Comparison of ENCODE assay signal across 8 cellular contexts in genomic region chr22:39598017-39598965, GRCh38. TPM values are rescaled to one million over a fixed set of nuclear protein-coding genes. Genes with fewer than 3 reads are reported as not detected.
DNase-seq lines count a peak whose midpoint lies in the region; ATAC-seq and TF ChIP-seq lines count a peak whose summit lies in the region.

No MANE protein-coding gene starts in this region.

- DNase-seq in activated CD8-positive, alpha-beta T cell treated with anti-CD3 and anti-CD28 coated beads for 36 hours: peak; percentile 89
- DNase-seq in epithelial cell of proximal tubule (ENCODE audit: low read depth) (no peak), occipital lobe (lab: John Stamatoyannopoulos, UW) (no peak), SIG-M5 (lab: John Stamatoyannopoulos, UW) (no peak)
- peak; percentile 82 for DNase-seq in stimulated activated CD4-positive, alpha-beta T cell treated with anti-CD3 and anti-CD28 coated beads, Interleukin-1b, Interleukin-23, amount 100 ng/mL, for 48 hours

- H3K36me3 Mint-ChIP-seq in activated CD8-positive, alpha-beta T cell treated with anti-CD3 and anti-CD28 coated beads for 36 hours (ENCODE audit: low read depth): peaks cover 3% of the 10 kb centered on the region

- H3K36me3 ChIP-seq in HUES64 (ENCODE audit: insufficient read depth, low read length): no peaks in the 10 kb centered on the region

- H3K4me1 Mint-ChIP-seq in activated CD8-positive, alpha-beta T cell treated with anti-CD3 and anti-CD28 coated beads for 36 hours (ENCODE audit: low read depth): peaks cover 28% of the 10 kb centered on the region

- H3K27me3 Mint-ChIP-seq in activated CD8-positive, alpha-beta T cell treated with anti-CD3 and anti-CD28 coated beads for 36 hours: peaks cover 13% of the 10 kb centered on the region

- POLR2A ChIA-PET in activated CD8-positive, alpha-beta T cell treated with anti-CD3 and anti-CD28 coated beads for 36 hours (lab: Charles Lee): no interaction called here

- no peak overlapping the region for H3K9ac ChIP-seq in HUES64 (ENCODE audit: low read depth, low read length)

- no peak for TF ChIP-seq CTCF in activated CD8-positive, alpha-beta T cell treated with anti-CD3 and anti-CD28 coated beads for 36 hours (IDR thresholded peaks at IDR 0.05)
- TF ChIP-seq CTCF in epithelial cell of proximal tubule (conservative IDR thresholded peaks at IDR 0.05; ENCODE audit: low read depth, low read length): peak; percentile 10

- H3K27ac ChIP-seq in HUES64 (ENCODE audit: low read depth, low read length): no peak overlapping the region

- peaks cover 3% of the 10 kb centered on the region; the same call in 1 of the 2 replicates for H3K9me3 ChIP-seq in HUES64 (ENCODE audit: insufficient read depth, low read depth, low read length)

- H3K27ac Mint-ChIP-seq in activated CD8-positive, alpha-beta T cell treated with anti-CD3 and anti-CD28 coated beads for 36 hours: no peak overlapping the region

- H3K4me3 Mint-ChIP-seq in activated CD8-positive, alpha-beta T cell treated with anti-CD3 and anti-CD28 coated beads for 36 hours: no peak overlapping the region

- no peaks in the 10 kb centered on the region for H3K4me1 ChIP-seq in HUES64 (ENCODE audit: insufficient read depth, low read length)

- peaks cover 5% of the 10 kb centered on the region for H3K9me3 Mint-ChIP-seq in activated CD8-positive, alpha-beta T cell treated with anti-CD3 and anti-CD28 coated beads for 36 hours

- WGBS in HUES64: 28% methylated on average over 34 of the region's 36 CpGs

- intact Hi-C loops in activated CD8-positive, alpha-beta T cell treated with anti-CD3 and anti-CD28 coated beads for 36 hours (cut with micrococcal nuclease): no loop called here

- peaks cover 17% of the 10 kb centered on the region for H3K27me3 ChIP-seq in HUES64 (ENCODE audit: insufficient read depth, low read length)

- H3K4me3 ChIP-seq in HUES64 (ENCODE audit: low read length) (peak overlapping the region; percentile 46), epithelial cell of proximal tubule (ENCODE audit: low read depth, low read length) (no peak overlapping the region)

- ATAC-seq in activated CD8-positive, alpha-beta T cell treated with anti-CD3 and anti-CD28 coated beads for 36 hours: peak; percentile 85
- ATAC-seq in GM21528 (IDR thresholded peaks at IDR 0.05; ENCODE audit: low FRiP score, unreplicated experiment) (no peak), SK-N-SH treated with all-trans-retinoic acid at 6 μM for 48 hours (no peak)

- CTCF ChIA-PET in activated CD8-positive, alpha-beta T cell treated with anti-CD3 and anti-CD28 coated beads for 36 hours (lab: Charles Lee): no interaction called here

TF ChIP-seq in SK-N-SH treated with all-trans-retinoic acid at 6 μM for 48 hours, 23 proteins besides CTCF, POLR2A, EP300 and RAD21:
- no peak for TF ChIP-seq CREB5 (CRISPR knock-in tag; IDR thresholded peaks at IDR 0.05; ENCODE audit: low read depth)
- no peak for TF ChIP-seq ZNF70 (CRISPR knock-in tag; IDR thresholded peaks at IDR 0.05)
- TF ChIP-seq SNAI2 (CRISPR knock-in tag; IDR thresholded peaks at IDR 0.05): no peak
- TF ChIP-seq ZNF565 (CRISPR knock-in tag; conservative IDR thresholded peaks at IDR 0.05; ENCODE audit: low read depth): no peak
- no peak for TF ChIP-seq BACH2 (CRISPR knock-in tag; IDR thresholded peaks at IDR 0.05; ENCODE audit: borderline replicate concordance)
- TF ChIP-seq POU6F1 (CRISPR knock-in tag; IDR thresholded peaks at IDR 0.05; ENCODE audit: borderline replicate concordance, low read depth): no peak
- no peak for TF ChIP-seq ZFP30 (CRISPR knock-in tag; IDR thresholded peaks at IDR 0.05)
- no peak for TF ChIP-seq OSR1 (CRISPR knock-in tag; IDR thresholded peaks at IDR 0.05)
- no peak for TF ChIP-seq TCF4 (CRISPR knock-in tag; IDR thresholded peaks at IDR 0.05; ENCODE audit: borderline replicate concordance)
- TF ChIP-seq ISL1 (CRISPR knock-in tag; IDR thresholded peaks at IDR 0.05): no peak

RNA-seq across cellular contexts. Expression of gene CACNA1I, which starts 27.7 kb away (rescaled TPM):
- polyA plus RNA-seq in HUES64 (2013, experiment 1 of 2): 0.30 TPM
- polyA plus RNA-seq in HUES64 (2013, experiment 2 of 2): 0.38 TPM
- total RNA-seq in activated CD8-positive, alpha-beta T cell treated with anti-CD3 and anti-CD28 coated beads for 36 hours: under 1 TPM; 0.07 to 0.09 TPM
- total RNA-seq in epithelial cell of proximal tubule (0.06 TPM in 1 of 2 replicates, not detected in the other), occipital lobe (6.7 TPM)

Comparison
In these comparisons a context has a peak if more than half of its experiments do, and no peak if none do; other contexts are left out.
1. DNase-seq: peak in activated CD8-positive, alpha-beta T cell treated with anti-CD3 and anti-CD28 coated beads for 36 hours (single experiment) and stimulated activated CD4-positive, alpha-beta T cell treated with anti-CD3 and anti-CD28 coated beads, Interleukin-1b, Interleukin-23, amount 100 ng/mL, for 48 hours (single experiment); none in epithelial cell of proximal tubule (single experiment), occipital lobe (single experiment) and SIG-M5 (single experiment).